ENCODE assay signal across 18 cellular contexts in the genomic region with DNA sequence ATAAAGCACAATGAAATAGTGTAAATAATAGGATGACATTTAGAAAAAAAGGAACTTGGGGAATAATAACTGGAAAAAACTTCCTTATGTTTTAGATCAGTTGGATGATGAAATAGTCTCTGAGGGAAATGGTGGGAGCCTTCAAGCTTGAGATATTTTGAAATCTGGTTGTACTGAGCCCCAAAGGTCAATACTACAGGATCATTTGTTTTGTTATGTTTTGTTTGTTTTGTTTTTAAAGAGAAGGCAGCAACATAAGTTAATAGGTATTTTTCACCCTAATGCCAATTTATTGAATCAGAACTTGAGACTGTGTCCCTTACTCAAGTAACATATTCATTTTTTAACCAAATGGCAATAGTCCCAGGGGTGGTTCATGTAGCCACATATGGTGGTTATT.
DNase-seq lines count a peak whose midpoint lies in the region; ATAC-seq, FAIRE-seq and TF ChIP-seq lines count a peak whose summit lies in the region.
"Had no signal": no experiment of that assay in that cellular context is flagged by ENCODE, and none has a peak within 500 bp of the region (broad histone marks: within the 10 kb centered on the region; RNA-seq: fewer than 3 reads in every experiment).

No MANE protein-coding gene starts in this region.

- peak overlapping the region in 7 of 10 donors; percentile 18 to 90 (median 79) for H3K27ac Mint-ChIP-seq in naive thymus-derived CD8-positive, alpha-beta T cell

- no peaks in the 10 kb centered on the region for H3K27me3 ChIP-seq in psoas muscle (ENCODE audit: insufficient read depth in 3 of 3, low read length in 2 of 3)
- no peaks in the 10 kb centered on the region for H3K27me3 ChIP-seq in body of pancreas
- H3K27me3 ChIP-seq: ovary, right lobe of liver had no signal

- H3K36me3 ChIP-seq in psoas muscle (ENCODE audit: insufficient read depth in 1 of 2, low read depth in 1 of 2), result no peaks in the 10 kb centered on the region
- no peaks in the 10 kb centered on the region for H3K36me3 ChIP-seq in body of pancreas (replicated peaks in 1 of 2; ENCODE audit: insufficient read depth in 1 of 2, low read depth in 2 of 2)
- H3K36me3 ChIP-seq: ovary, right lobe of liver had no signal

- peak; percentile 17 for FAIRE-seq in GM12892 (lab: Jason Lieb, UNC)
- FAIRE-seq: HTR-8/SVneo had no signal

- H3K27ac ChIP-seq in epithelial cell of prostate (peak overlapping the region; percentile 4), psoas muscle (no peak overlapping the region), body of pancreas (no peak overlapping the region)
- H3K27ac ChIP-seq: ovary, right lobe of liver had no signal

- peaks cover 26 to 56% (median 43%) of the 10 kb centered on the region in 4 donors for H3K4me1 Mint-ChIP-seq in naive thymus-derived CD8-positive, alpha-beta T cell

- no peaks in the 10 kb centered on the region for H3K36me3 Mint-ChIP-seq in naive thymus-derived CD8-positive, alpha-beta T cell
- H3K36me3 Mint-ChIP-seq: naive B cell had no signal

- ATAC-seq in naive thymus-derived CD8-positive, alpha-beta T cell, result no peak
- ATAC-seq in psoas muscle (no peak), GM19324 (IDR thresholded peaks at IDR 0.05; ENCODE audit: low FRiP score, unreplicated experiment) (no peak), body of pancreas (no peak)
- ATAC-seq: activated CD8-positive, alpha-beta T cell treated with anti-CD3 and anti-CD28 coated beads for 36 hours had no signal

- H3K9me3 Mint-ChIP-seq in naive thymus-derived CD8-positive, alpha-beta T cell, result no peaks in the 10 kb centered on the region
- H3K9me3 Mint-ChIP-seq: activated CD8-positive, alpha-beta T cell treated with anti-CD3 and anti-CD28 coated beads for 36 hours; naive B cell had no signal

- POLR2A ChIA-PET in naive thymus-derived CD8-positive, alpha-beta T cell (lab: Charles Lee), result no interaction called here

- intact Hi-C loops in psoas muscle (cut with DNase I), result no loop called here
- intact Hi-C loops in body of pancreas (cut with DNase I), result no loop called here

- H3K4me3 Mint-ChIP-seq in naive thymus-derived CD8-positive, alpha-beta T cell, result no peak overlapping the region

- no peaks in the 10 kb centered on the region for H3K27me3 Mint-ChIP-seq in naive thymus-derived CD8-positive, alpha-beta T cell
- H3K27me3 Mint-ChIP-seq: activated CD8-positive, alpha-beta T cell treated with anti-CD3 and anti-CD28 coated beads for 36 hours; naive B cell had no signal

- H3K4me3 ChIP-seq in AG10803 (ENCODE audit: low read length) (no peak overlapping the region), psoas muscle (no peak overlapping the region), body of pancreas (no peak overlapping the region)
- H3K4me3 ChIP-seq: ovary, right lobe of liver had no signal

- H3K4me1 ChIP-seq in psoas muscle (peaks cover 4% of the 10 kb centered on the region), body of pancreas (no peaks in the 10 kb centered on the region)

- peak; percentile 60 for DNase-seq in AG10803 (ENCODE audit: low read depth)
- no peak for DNase-seq in GM12892 (ENCODE audit: insufficient read length)
- DNase-seq in epithelial cell of prostate (ENCODE audit: low read depth, low spot score), result no peak
- no peak for DNase-seq in naive thymus-derived CD8-positive, alpha-beta T cell
- no peak for DNase-seq in psoas muscle
- DNase-seq in C1 segment of cervical spinal cord (lab: John Stamatoyannopoulos, UW), result no peak
- no peak for DNase-seq in body of pancreas
- DNase-seq: activated CD8-positive, alpha-beta T cell treated with anti-CD3 and anti-CD28 coated beads for 36 hours; activated naive CD4-positive, alpha-beta T cell treated with Interleukin-2 at 50 U/mL for 16 hours; erythroblast; Karpas-422; naive B cell; NCI-H1930; ovary; right lobe of liver; T1000 had no signal

- TF ChIP-seq POLR2A in GM12892 (IDR thresholded peaks at IDR 0.05; ENCODE audit: low read depth, low read length) (no peak), body of pancreas (IDR thresholded peaks at IDR 0.05) (no peak)

- no peaks in the 10 kb centered on the region for H3K9me3 ChIP-seq in psoas muscle
- no peaks in the 10 kb centered on the region for H3K9me3 ChIP-seq in body of pancreas
- H3K9me3 ChIP-seq: ovary, right lobe of liver had no signal

- TF ChIP-seq CTCF in AG10803 (conservative IDR thresholded peaks at IDR 0.05; ENCODE audit: low read length) (no peak), psoas muscle (IDR thresholded peaks at IDR 0.05) (no peak), body of pancreas (IDR thresholded peaks at IDR 0.05) (no peak)
